29 cellular contexts compared by ENCODE assay signal in the genomic region with DNA sequence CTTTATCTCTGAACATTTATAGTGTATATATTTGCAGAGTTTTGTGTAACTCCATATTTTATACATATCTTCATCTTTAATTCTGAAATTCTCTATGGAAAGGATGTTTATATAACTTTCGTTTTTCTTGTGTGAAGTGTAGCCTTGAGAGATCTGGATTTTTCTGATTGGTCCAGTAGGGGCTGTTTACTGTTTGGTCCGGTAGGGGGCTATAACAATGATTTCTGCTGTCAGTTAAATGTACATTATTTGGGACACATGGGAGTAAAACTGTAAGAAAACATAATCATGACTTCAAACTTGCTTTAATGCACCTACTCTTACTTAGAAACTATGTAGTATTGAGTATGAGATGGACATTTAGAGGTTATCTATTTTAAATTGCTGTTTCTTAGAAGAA.
"Had no signal": no experiment of that assay in that cellular context is flagged by ENCODE, and none has a peak within 500 bp of the region (broad histone marks: within the 10 kb centered on the region; RNA-seq: fewer than 3 reads in every experiment).

No MANE protein-coding gene starts in this region.

- H3K9me3 ChIP-seq: breast epithelium, esophagus muscularis mucosa, heart left ventricle, ovary, right lobe of liver, testis, transverse colon had no signal

- H3K4me1 ChIP-seq: breast epithelium, esophagus muscularis mucosa, foreskin keratinocyte, heart left ventricle, right lobe of liver, testis, transverse colon had no signal

- H3K27ac ChIP-seq: breast epithelium, esophagus muscularis mucosa, foreskin keratinocyte, heart left ventricle, ovary, right lobe of liver, testis, transverse colon, WERI-Rb-1 had no signal

- DNase-seq: activated CD4-positive, alpha-beta memory T cell treated with anti-CD3 and anti-CD28 coated beads, Interleukin-2, amount 10 ng/mL, durations not matched to agents 7 days and 5 days; activated CD4-positive, alpha-beta T cell treated with anti-CD3 and anti-CD28 coated beads for 48 hours; activated CD8-positive, alpha-beta memory T cell treated with anti-CD3 and anti-CD28 coated beads, Interleukin-2, amount 50 U/mL, for 48 hours; activated gamma-delta T cell treated with Interleukin-2 at 50 U/mL for 16 hours; activated naive CD4-positive, alpha-beta T cell treated with anti-CD3 and anti-CD28 coated beads, Interleukin-2, amount 50 U/mL, for 16 hours; activated T-cell treated with anti-CD3 and anti-CD28 coated beads, Interleukin-2, amount 50 U/mL, for 24 hours; amniotic stem cell; endodermal cell; foreskin keratinocyte; heart left ventricle; hypothalamus; immature natural killer cell; kidney; left colon; midbrain; naive thymus-derived CD4-positive, alpha-beta T cell; ovary; right lobe of liver; stimulated activated CD4-positive, alpha-beta T cell treated with anti-CD3 and anti-CD28 coated beads, Interleukin-4, amount 100 ng/mL, for 1 hour; stimulated activated naive CD8-positive, alpha-beta T cell treated with anti-CD3 and anti-CD28 coated beads, Interleukin-15, Interleukin-2, amounts not matched to agents 100 U/mL and 50 U/mL, for 24 hours; testis; transverse colon; WERI-Rb-1 had no signal

- H3K4me1 Mint-ChIP-seq: activated CD4-positive, alpha-beta memory T cell treated with anti-CD3 and anti-CD28 coated beads, Interleukin-2, amount 10 ng/mL, durations not matched to agents 7 days and 5 days; central memory CD8-positive, alpha-beta T cell; endodermal cell; immature natural killer cell; naive thymus-derived CD4-positive, alpha-beta T cell had no signal

- ATAC-seq: activated CD4-positive, CD25-positive, alpha-beta regulatory T cell treated with anti-CD3 and anti-CD28 coated beads, Interleukin-2, amount 50 U/mL, for 24 hours; foreskin keratinocyte; heart left ventricle; left colon; naive thymus-derived CD4-positive, alpha-beta T cell; right lobe of liver; stimulated activated naive CD8-positive, alpha-beta T cell treated with anti-CD3 and anti-CD28 coated beads, Interleukin-15, Interleukin-2, amounts not matched to agents 100 U/mL and 50 U/mL, for 24 hours had no signal

- H3K4me3 ChIP-seq: breast epithelium, esophagus muscularis mucosa, heart left ventricle, ovary, right lobe of liver, testis, transverse colon had no signal

- H3K36me3 Mint-ChIP-seq: immature natural killer cell; naive thymus-derived CD4-positive, alpha-beta T cell had no signal

- H3K27me3 Mint-ChIP-seq: activated CD4-positive, alpha-beta memory T cell treated with anti-CD3 and anti-CD28 coated beads, Interleukin-2, amount 10 ng/mL, durations not matched to agents 7 days and 5 days; activated T-cell treated with anti-CD3 and anti-CD28 coated beads, Interleukin-2, amount 50 U/mL, for 24 hours; central memory CD8-positive, alpha-beta T cell; dendritic cell treated with granulocyte-macrophage colony-stimulating factor and Interleukin-4, amounts not matched to agents 40 ng/mL and 50 ng/mL, for 4 days; naive thymus-derived CD4-positive, alpha-beta T cell; progenitor cell of endocrine pancreas had no signal

- H3K27me3 ChIP-seq: breast epithelium, esophagus muscularis mucosa, foreskin keratinocyte, heart left ventricle, ovary, right lobe of liver, testis, transverse colon had no signal

- H3K9me3 Mint-ChIP-seq: activated CD4-positive, alpha-beta memory T cell treated with anti-CD3 and anti-CD28 coated beads, Interleukin-2, amount 10 ng/mL, durations not matched to agents 7 days and 5 days; activated T-cell treated with anti-CD3 and anti-CD28 coated beads, Interleukin-2, amount 50 U/mL, for 24 hours; endodermal cell had no signal

- H3K36me3 ChIP-seq: breast epithelium, esophagus muscularis mucosa, heart left ventricle, ovary, right lobe of liver, transverse colon, WERI-Rb-1 had no signal

- H3K4me3 Mint-ChIP-seq: activated CD4-positive, alpha-beta memory T cell treated with anti-CD3 and anti-CD28 coated beads, Interleukin-2, amount 10 ng/mL, durations not matched to agents 7 days and 5 days; activated T-cell treated with anti-CD3 and anti-CD28 coated beads, Interleukin-2, amount 50 U/mL, for 24 hours; central memory CD8-positive, alpha-beta T cell; dendritic cell treated with granulocyte-macrophage colony-stimulating factor and Interleukin-4, amounts not matched to agents 40 ng/mL and 50 ng/mL, for 4 days; endodermal cell; immature natural killer cell; naive thymus-derived CD4-positive, alpha-beta T cell had no signal

- H3K27ac Mint-ChIP-seq: activated CD4-positive, alpha-beta memory T cell treated with anti-CD3 and anti-CD28 coated beads, Interleukin-2, amount 10 ng/mL, durations not matched to agents 7 days and 5 days; activated T-cell treated with anti-CD3 and anti-CD28 coated beads, Interleukin-2, amount 50 U/mL, for 24 hours; dendritic cell treated with granulocyte-macrophage colony-stimulating factor and Interleukin-4, amounts not matched to agents 40 ng/mL and 50 ng/mL, for 4 days; endodermal cell; immature natural killer cell; naive thymus-derived CD4-positive, alpha-beta T cell; progenitor cell of endocrine pancreas had no signal
